ENCODE assay signal across 16 cellular contexts in genomic region chr20:19626896-19627295, GRCh38.
"Had no signal": no experiment of that assay in that cellular context is flagged by ENCODE, and none has a peak within 500 bp of the region (broad histone marks: within the 10 kb centered on the region; RNA-seq: fewer than 3 reads in every experiment).

No MANE protein-coding gene starts in this region.

- H3K36me3 Mint-ChIP-seq: memory B cell, neural progenitor cell had no signal

- H3K27me3 ChIP-seq: esophagus squamous epithelium, gastroesophageal sphincter, neural progenitor cell, right atrium auricular region, thyroid gland, uterus had no signal

- H3K9me3 ChIP-seq: esophagus squamous epithelium, gastroesophageal sphincter, left ventricle myocardium inferior, right atrium auricular region, thyroid gland, uterus had no signal

- H3K9me3 Mint-ChIP-seq: memory B cell had no signal

- H3K4me3 ChIP-seq: esophagus squamous epithelium, gastroesophageal sphincter, left ventricle myocardium inferior, neural progenitor cell, right atrium auricular region, smooth muscle cell, thyroid gland, uterus had no signal

- H3K27ac ChIP-seq: esophagus squamous epithelium, gastroesophageal sphincter, left ventricle myocardium inferior, neural progenitor cell, right atrium auricular region, thyroid gland, uterus had no signal

- DNase-seq: activated CD4-positive, CD25-positive, alpha-beta regulatory T cell; activated effector memory CD4-positive, alpha-beta T cell treated with Interleukin-2 at 50 U/mL for 16 hours; activated T-cell treated with anti-CD3 and anti-CD28 coated beads, Interleukin-2, amount 50 U/mL, for 1 hour; anterior cingulate cortex; esophagus squamous epithelium; kidney; left ventricle myocardium inferior; T-helper 17 cell; thyroid gland; uterus had no signal

- H3K9ac ChIP-seq: neural progenitor cell had no signal

- H3K4me3 Mint-ChIP-seq: memory B cell, neural progenitor cell, T-helper 17 cell had no signal

- H3K36me3 ChIP-seq: esophagus squamous epithelium, gastroesophageal sphincter, left ventricle myocardium inferior, neural progenitor cell, right atrium auricular region, thyroid gland, uterus had no signal

- H3K4me1 ChIP-seq: esophagus squamous epithelium, gastroesophageal sphincter, left ventricle myocardium inferior, neural progenitor cell, right atrium auricular region, thyroid gland, uterus had no signal

- H2AFZ ChIP-seq: neural progenitor cell had no signal

- H3K27ac Mint-ChIP-seq: activated naive CD4-positive, alpha-beta T cell treated with anti-CD3 and anti-CD28 coated beads, Interleukin-2, amount 50 U/mL, for 72 hours; memory B cell; neural progenitor cell; T-helper 17 cell had no signal

- ATAC-seq: activated naive CD4-positive, alpha-beta T cell treated with anti-CD3 and anti-CD28 coated beads, Interleukin-2, amount 50 U/mL, for 72 hours; gastroesophageal sphincter; T-helper 17 cell had no signal

- H3K4me1 Mint-ChIP-seq: memory B cell, neural progenitor cell, T-helper 17 cell had no signal

- H3K4me2 ChIP-seq: neural progenitor cell, smooth muscle cell had no signal
